ENCODE assay signal across 39 cellular contexts in genomic region chr1:248699099-248699498, GRCh38. TPM values are rescaled to one million over a fixed set of nuclear protein-coding genes. Genes with fewer than 3 reads are reported as not detected.
"Had no signal": no experiment of that assay in that cellular context is flagged by ENCODE, and none has a peak within 500 bp of the region (broad histone marks: within the 10 kb centered on the region; RNA-seq: fewer than 3 reads in every experiment).

No MANE protein-coding gene starts in this region.

- H3K4me3 ChIP-seq: adrenal gland, body of pancreas, breast epithelium had no signal

- H3K36me3 ChIP-seq: adrenal gland, brain microvascular endothelial cell, breast epithelium had no signal

- H3K27ac Mint-ChIP-seq: activated B cell treated with CpG ODN at 0.5 μM for 24 hours; activated CD4-positive, alpha-beta memory T cell treated with anti-CD3 and anti-CD28 coated beads for 36 hours; activated CD4-positive, alpha-beta T cell treated with anti-CD3 and anti-CD28 coated beads, Interleukin-2, amount 10 ng/mL, durations not matched to agents 24 days and 14 days; activated CD8-positive, alpha-beta T cell treated with anti-CD3 and anti-CD28 coated beads for 36 hours; activated naive CD4-positive, alpha-beta T cell treated with anti-CD3 and anti-CD28 coated beads for 36 hours; activated naive CD4-positive, alpha-beta T cell treated with anti-CD3 and anti-CD28 coated beads, Interleukin-2, amount 50 U/mL, for 72 hours; activated naive CD8-positive, alpha-beta T cell treated with anti-CD3 and anti-CD28 coated beads for 36 hours; activated T-cell treated with anti-CD3 and anti-CD28 coated beads, Interleukin-2, amount 50 U/mL, for 72 hours; activated T-helper 1 cell treated with anti-CD3 and anti-CD28 coated beads, Interleukin-12 subunit alpha, Interleukin-12 subunit beta, Interleukin-2, Interleukin-4 antibody, amounts not matched to agents 30 ng/mL and 10 ng/mL and 1 ng/mL, durations not matched to agents 14 hours and 24 hours and 36 hours; activated T-helper 17 cell treated with anti-CD3 and anti-CD28 coated beads, Interleukin-2, amount 50 U/mL, for 72 hours; T-helper 1 cell treated with Interleukin-12 subunit alpha and Interleukin-12 subunit beta and Interleukin-4 antibody, amounts not matched to agents 30 μg/mL and 1 μg/mL, for 36 hours; T-helper 2 cell treated with Interferon-gamma antibody and Interleukin-4, amounts not matched to agents 5 μg/mL and 100 μg/mL, for 36 hours had no signal

- FAIRE-seq: astrocyte, TTC549 had no signal

- H3K36me3 Mint-ChIP-seq: activated CD4-positive, alpha-beta memory T cell treated with anti-CD3 and anti-CD28 coated beads for 36 hours; activated naive CD4-positive, alpha-beta T cell treated with anti-CD3 and anti-CD28 coated beads, Interleukin-2, amount 50 U/mL, for 72 hours; activated naive CD8-positive, alpha-beta T cell treated with anti-CD3 and anti-CD28 coated beads for 36 hours had no signal

- DNase-seq: activated B cell treated with CpG ODN at 0.5 μM for 24 hours; activated CD4-positive, alpha-beta memory T cell treated with anti-CD3 and anti-CD28 coated beads for 36 hours; activated CD4-positive, alpha-beta T cell treated with anti-CD3 and anti-CD28 coated beads for 4 hours; activated CD4-positive, alpha-beta T cell treated with anti-CD3 and anti-CD28 coated beads, Interleukin-2, amount 10 ng/mL, durations not matched to agents 24 days and 14 days; activated CD4-positive, alpha-beta T cell treated with anti-CD3 and anti-CD28 coated beads, Interleukin-2, amount 50 U/mL, for 1 hour; activated CD4-positive, alpha-beta T cell treated with anti-CD3 and anti-CD28 coated beads, Interleukin-2, amount 50 U/mL, for 4 hours; activated CD4-positive, CD25-positive, alpha-beta regulatory T cell treated with anti-CD3 and anti-CD28 coated beads, Interleukin-2, amount 50 U/mL, for 72 hours; activated CD8-positive, alpha-beta memory T cell treated with anti-CD3 and anti-CD28 coated beads, Interleukin-2, amount 50 U/mL, for 4 hours; activated CD8-positive, alpha-beta T cell treated with anti-CD3 and anti-CD28 coated beads for 36 hours; activated effector memory CD4-positive, alpha-beta T cell treated with anti-CD3 and anti-CD28 coated beads, Interleukin-2, amount 50 U/mL, for 16 hours; activated gamma-delta T cell treated with Interleukin-2 at 50 U/mL for 16 hours; activated naive CD4-positive, alpha-beta T cell; activated naive CD4-positive, alpha-beta T cell treated with anti-CD3 and anti-CD28 coated beads for 36 hours; activated naive CD4-positive, alpha-beta T cell treated with anti-CD3 and anti-CD28 coated beads, Interleukin-2, amount 50 U/mL, for 16 hours; activated naive CD8-positive, alpha-beta T cell treated with anti-CD3 and anti-CD28 coated beads for 36 hours; activated T-cell treated with anti-CD3 and anti-CD28 coated beads for 4 hours; activated T-cell treated with anti-CD3 and anti-CD28 coated beads, Interleukin-2, amount 50 U/mL, for 1 hour; activated T-cell treated with anti-CD3 and anti-CD28 coated beads, Interleukin-2, amount 50 U/mL, for 4 hours; activated T-cell treated with anti-CD3 and anti-CD28 coated beads, Interleukin-2, amount 50 U/mL, for 72 hours; adrenal gland; amniotic stem cell; aorta; body of pancreas; brain microvascular endothelial cell; central memory CD4-positive, alpha-beta T cell; T-helper 2 cell; T-helper 9 cell had no signal

- H3K4me3 Mint-ChIP-seq: activated B cell treated with CpG ODN at 0.5 μM for 24 hours; activated CD4-positive, alpha-beta memory T cell treated with anti-CD3 and anti-CD28 coated beads for 36 hours; activated CD4-positive, alpha-beta T cell treated with anti-CD3 and anti-CD28 coated beads, Interleukin-2, amount 10 ng/mL, durations not matched to agents 24 days and 14 days; activated CD8-positive, alpha-beta T cell treated with anti-CD3 and anti-CD28 coated beads for 36 hours; activated naive CD4-positive, alpha-beta T cell treated with anti-CD3 and anti-CD28 coated beads for 36 hours; activated naive CD8-positive, alpha-beta T cell treated with anti-CD3 and anti-CD28 coated beads for 36 hours; activated T-cell treated with anti-CD3 and anti-CD28 coated beads, Interleukin-2, amount 50 U/mL, for 4 hours; activated T-cell treated with anti-CD3 and anti-CD28 coated beads, Interleukin-2, amount 50 U/mL, for 72 hours; activated T-helper 1 cell treated with anti-CD3 and anti-CD28 coated beads, Interleukin-12 subunit alpha, Interleukin-12 subunit beta, Interleukin-2, Interleukin-4 antibody, amounts not matched to agents 30 ng/mL and 10 ng/mL and 1 ng/mL, durations not matched to agents 14 hours and 24 hours and 36 hours; activated T-helper 17 cell treated with anti-CD3 and anti-CD28 coated beads, Interleukin-2, amount 50 U/mL, for 72 hours; T-helper 1 cell treated with Interleukin-12 subunit alpha and Interleukin-12 subunit beta and Interleukin-4 antibody, amounts not matched to agents 30 μg/mL and 1 μg/mL, for 36 hours; T-helper 2 cell treated with Interferon-gamma antibody and Interleukin-4, amounts not matched to agents 5 μg/mL and 100 μg/mL, for 36 hours had no signal

- H3K27me3 Mint-ChIP-seq: activated B cell treated with CpG ODN at 0.5 μM for 24 hours; activated CD4-positive, alpha-beta T cell treated with anti-CD3 and anti-CD28 coated beads, Interleukin-2, amount 10 ng/mL, durations not matched to agents 24 days and 14 days had no signal

- H3K4me1 ChIP-seq: adrenal gland, body of pancreas, breast epithelium had no signal

- H3K27ac ChIP-seq: adrenal gland, body of pancreas, brain microvascular endothelial cell, breast epithelium, VCaP had no signal

- H3K9me3 Mint-ChIP-seq: activated B cell treated with CpG ODN at 0.5 μM for 24 hours; activated CD4-positive, alpha-beta memory T cell treated with anti-CD3 and anti-CD28 coated beads for 36 hours; activated CD4-positive, alpha-beta T cell treated with anti-CD3 and anti-CD28 coated beads, Interleukin-2, amount 10 ng/mL, durations not matched to agents 24 days and 14 days; activated CD8-positive, alpha-beta T cell treated with anti-CD3 and anti-CD28 coated beads for 36 hours; activated naive CD4-positive, alpha-beta T cell treated with anti-CD3 and anti-CD28 coated beads for 36 hours; activated naive CD4-positive, alpha-beta T cell treated with anti-CD3 and anti-CD28 coated beads, Interleukin-2, amount 50 U/mL, for 72 hours; activated naive CD8-positive, alpha-beta T cell treated with anti-CD3 and anti-CD28 coated beads for 36 hours; activated T-cell treated with anti-CD3 and anti-CD28 coated beads, Interleukin-2, amount 50 U/mL, for 4 hours; activated T-cell treated with anti-CD3 and anti-CD28 coated beads, Interleukin-2, amount 50 U/mL, for 72 hours; activated T-helper 1 cell treated with anti-CD3 and anti-CD28 coated beads, Interleukin-12 subunit alpha, Interleukin-12 subunit beta, Interleukin-2, Interleukin-4 antibody, amounts not matched to agents 30 ng/mL and 10 ng/mL and 1 ng/mL, durations not matched to agents 14 hours and 24 hours and 36 hours; activated T-helper 17 cell treated with anti-CD3 and anti-CD28 coated beads, Interleukin-2, amount 50 U/mL, for 72 hours; T-helper 1 cell treated with Interleukin-12 subunit alpha and Interleukin-12 subunit beta and Interleukin-4 antibody, amounts not matched to agents 30 μg/mL and 1 μg/mL, for 36 hours; T-helper 2 cell treated with Interferon-gamma antibody and Interleukin-4, amounts not matched to agents 5 μg/mL and 100 μg/mL, for 36 hours had no signal

- ATAC-seq: activated CD8-positive, alpha-beta T cell treated with anti-CD3 and anti-CD28 coated beads for 36 hours; activated naive CD4-positive, alpha-beta T cell treated with anti-CD3 and anti-CD28 coated beads, Interleukin-2, amount 50 U/mL, for 72 hours; activated T-cell treated with anti-CD3 and anti-CD28 coated beads, Interleukin-2, amount 50 U/mL, for 4 hours; activated T-cell treated with anti-CD3 and anti-CD28 coated beads, Interleukin-2, amount 50 U/mL, for 72 hours; activated T-helper 17 cell treated with anti-CD3 and anti-CD28 coated beads, Interleukin-2, amount 50 U/mL, for 72 hours; body of pancreas had no signal

- H3K4me1 Mint-ChIP-seq: activated CD4-positive, alpha-beta T cell treated with anti-CD3 and anti-CD28 coated beads, Interleukin-2, amount 10 ng/mL, durations not matched to agents 24 days and 14 days; activated naive CD8-positive, alpha-beta T cell treated with anti-CD3 and anti-CD28 coated beads for 36 hours; activated T-helper 17 cell treated with anti-CD3 and anti-CD28 coated beads, Interleukin-2, amount 50 U/mL, for 72 hours had no signal

- H3K27me3 ChIP-seq: adrenal gland, brain microvascular endothelial cell, breast epithelium had no signal

- H3K9me3 ChIP-seq: adrenal gland, body of pancreas, breast epithelium had no signal

RNA-seq across cellular contexts. Expression of gene OR14I1, which starts 3.5 kb away (rescaled TPM):
- total RNA-seq: activated B cell treated with CpG ODN at 0.5 μM for 24 hours; activated CD4-positive, alpha-beta memory T cell treated with anti-CD3 and anti-CD28 coated beads for 36 hours; activated CD4-positive, alpha-beta T cell treated with anti-CD3 and anti-CD28 coated beads, Interleukin-2, amount 10 ng/mL, durations not matched to agents 24 days and 14 days; activated CD8-positive, alpha-beta memory T cell treated with anti-CD3 and anti-CD28 coated beads for 36 hours; activated CD8-positive, alpha-beta T cell treated with anti-CD3 and anti-CD28 coated beads for 36 hours; activated naive CD4-positive, alpha-beta T cell treated with anti-CD3 and anti-CD28 coated beads for 36 hours; activated naive CD4-positive, alpha-beta T cell treated with anti-CD3 and anti-CD28 coated beads, Interleukin-2, amount 50 U/mL, for 72 hours; activated naive CD8-positive, alpha-beta T cell treated with anti-CD3 and anti-CD28 coated beads for 36 hours; activated T-cell treated with anti-CD3 and anti-CD28 coated beads, Interleukin-2, amount 50 U/mL, for 4 hours; activated T-cell treated with anti-CD3 and anti-CD28 coated beads, Interleukin-2, amount 50 U/mL, for 72 hours; activated T-helper 1 cell treated with anti-CD3 and anti-CD28 coated beads, Interleukin-12 subunit alpha, Interleukin-12 subunit beta, Interleukin-2, Interleukin-4 antibody, amounts not matched to agents 30 ng/mL and 10 ng/mL and 1 ng/mL, durations not matched to agents 14 hours and 24 hours and 36 hours; activated T-helper 17 cell treated with anti-CD3 and anti-CD28 coated beads, Interleukin-2, amount 50 U/mL, for 72 hours; adrenal gland; aorta; astrocyte; body of pancreas; breast epithelium; cardiac septum; cerebellum had no signal
- polyA plus RNA-seq: adrenal gland, aorta had no signal

RNA-seq across cellular contexts. Expression of gene OR2T27, which starts 43.8 kb away (rescaled TPM):
- total RNA-seq: activated B cell treated with CpG ODN at 0.5 μM for 24 hours; activated CD4-positive, alpha-beta memory T cell treated with anti-CD3 and anti-CD28 coated beads for 36 hours; activated CD4-positive, alpha-beta T cell treated with anti-CD3 and anti-CD28 coated beads, Interleukin-2, amount 10 ng/mL, durations not matched to agents 24 days and 14 days; activated CD8-positive, alpha-beta memory T cell treated with anti-CD3 and anti-CD28 coated beads for 36 hours; activated CD8-positive, alpha-beta T cell treated with anti-CD3 and anti-CD28 coated beads for 36 hours; activated naive CD4-positive, alpha-beta T cell treated with anti-CD3 and anti-CD28 coated beads for 36 hours; activated naive CD4-positive, alpha-beta T cell treated with anti-CD3 and anti-CD28 coated beads, Interleukin-2, amount 50 U/mL, for 72 hours; activated naive CD8-positive, alpha-beta T cell treated with anti-CD3 and anti-CD28 coated beads for 36 hours; activated T-cell treated with anti-CD3 and anti-CD28 coated beads, Interleukin-2, amount 50 U/mL, for 4 hours; activated T-cell treated with anti-CD3 and anti-CD28 coated beads, Interleukin-2, amount 50 U/mL, for 72 hours; activated T-helper 1 cell treated with anti-CD3 and anti-CD28 coated beads, Interleukin-12 subunit alpha, Interleukin-12 subunit beta, Interleukin-2, Interleukin-4 antibody, amounts not matched to agents 30 ng/mL and 10 ng/mL and 1 ng/mL, durations not matched to agents 14 hours and 24 hours and 36 hours; activated T-helper 17 cell treated with anti-CD3 and anti-CD28 coated beads, Interleukin-2, amount 50 U/mL, for 72 hours; adrenal gland; aorta; astrocyte; body of pancreas; breast epithelium; cardiac septum; cerebellum had no signal
- polyA plus RNA-seq: adrenal gland, aorta had no signal

RNA-seq across cellular contexts. Expression of gene OR2T35, which starts 54.0 kb away (rescaled TPM):
- total RNA-seq: activated CD4-positive, alpha-beta memory T cell treated with anti-CD3 and anti-CD28 coated beads for 36 hours; activated CD4-positive, alpha-beta T cell treated with anti-CD3 and anti-CD28 coated beads, Interleukin-2, amount 10 ng/mL, durations not matched to agents 24 days and 14 days; activated CD8-positive, alpha-beta memory T cell treated with anti-CD3 and anti-CD28 coated beads for 36 hours; activated CD8-positive, alpha-beta T cell treated with anti-CD3 and anti-CD28 coated beads for 36 hours; activated naive CD4-positive, alpha-beta T cell treated with anti-CD3 and anti-CD28 coated beads for 36 hours; activated naive CD4-positive, alpha-beta T cell treated with anti-CD3 and anti-CD28 coated beads, Interleukin-2, amount 50 U/mL, for 72 hours; activated naive CD8-positive, alpha-beta T cell treated with anti-CD3 and anti-CD28 coated beads for 36 hours; activated T-cell treated with anti-CD3 and anti-CD28 coated beads, Interleukin-2, amount 50 U/mL, for 4 hours; activated T-cell treated with anti-CD3 and anti-CD28 coated beads, Interleukin-2, amount 50 U/mL, for 72 hours; activated T-helper 1 cell treated with anti-CD3 and anti-CD28 coated beads, Interleukin-12 subunit alpha, Interleukin-12 subunit beta, Interleukin-2, Interleukin-4 antibody, amounts not matched to agents 30 ng/mL and 10 ng/mL and 1 ng/mL, durations not matched to agents 14 hours and 24 hours and 36 hours; activated T-helper 17 cell treated with anti-CD3 and anti-CD28 coated beads, Interleukin-2, amount 50 U/mL, for 72 hours; adrenal gland; aorta; astrocyte; body of pancreas; breast epithelium; cardiac septum; cerebellum had no signal
- polyA plus RNA-seq: adrenal gland, aorta had no signal

RNA-seq across cellular contexts. Expression of gene LYPD8, which starts 56.5 kb away (rescaled TPM):
- total RNA-seq: activated B cell treated with CpG ODN at 0.5 μM for 24 hours; activated CD4-positive, alpha-beta memory T cell treated with anti-CD3 and anti-CD28 coated beads for 36 hours; activated CD4-positive, alpha-beta T cell treated with anti-CD3 and anti-CD28 coated beads, Interleukin-2, amount 10 ng/mL, durations not matched to agents 24 days and 14 days; activated CD8-positive, alpha-beta memory T cell treated with anti-CD3 and anti-CD28 coated beads for 36 hours; activated CD8-positive, alpha-beta T cell treated with anti-CD3 and anti-CD28 coated beads for 36 hours; activated naive CD4-positive, alpha-beta T cell treated with anti-CD3 and anti-CD28 coated beads for 36 hours; activated naive CD4-positive, alpha-beta T cell treated with anti-CD3 and anti-CD28 coated beads, Interleukin-2, amount 50 U/mL, for 72 hours; activated naive CD8-positive, alpha-beta T cell treated with anti-CD3 and anti-CD28 coated beads for 36 hours; activated T-cell treated with anti-CD3 and anti-CD28 coated beads, Interleukin-2, amount 50 U/mL, for 4 hours; activated T-cell treated with anti-CD3 and anti-CD28 coated beads, Interleukin-2, amount 50 U/mL, for 72 hours; activated T-helper 1 cell treated with anti-CD3 and anti-CD28 coated beads, Interleukin-12 subunit alpha, Interleukin-12 subunit beta, Interleukin-2, Interleukin-4 antibody, amounts not matched to agents 30 ng/mL and 10 ng/mL and 1 ng/mL, durations not matched to agents 14 hours and 24 hours and 36 hours; activated T-helper 17 cell treated with anti-CD3 and anti-CD28 coated beads, Interleukin-2, amount 50 U/mL, for 72 hours; adrenal gland; aorta; astrocyte; body of pancreas; cardiac septum; cerebellum had no signal
